ENCODE assay signal across 16 cellular contexts in genomic region chr17:33749171-33749570, GRCh38.
DNase-seq lines count a peak whose midpoint lies in the region; ATAC-seq and TF ChIP-seq lines count a peak whose summit lies in the region.
"Had no signal": no experiment of that assay in that cellular context is flagged by ENCODE, and none has a peak within 500 bp of the region (broad histone marks: within the 10 kb centered on the region; RNA-seq: fewer than 3 reads in every experiment).

No MANE protein-coding gene starts in this region.

- H3K36me3 ChIP-seq in heart left ventricle, result no peaks in the 10 kb centered on the region
- H3K36me3 ChIP-seq in upper lobe of left lung, result no peaks in the 10 kb centered on the region
- H3K36me3 ChIP-seq: HAP-1 had no signal

- 76 to 84% (median 79%) methylated on average over 6 of the region's 6 CpGs for WGBS in heart left ventricle, 4 donors
- WGBS in upper lobe of left lung, 2 donors, result 68 to 82% methylated on average over 5 to 6 of the region's 6 CpGs

- TF ChIP-seq CTCF in heart left ventricle (IDR thresholded peaks at IDR 0.05), result no peak
- TF ChIP-seq CTCF in upper lobe of left lung (IDR thresholded peaks at IDR 0.05), result no peak

- H3K4me1 ChIP-seq in heart left ventricle (peaks cover 0 to 4% (median 0%) of the 10 kb centered on the region in 12 donors), upper lobe of left lung (peaks cover 0 to 8% (median 4%) of the 10 kb centered on the region in 4 donors)

- H3K9me3 ChIP-seq in heart left ventricle, result no peaks in the 10 kb centered on the region
- no peaks in the 10 kb centered on the region for H3K9me3 ChIP-seq in upper lobe of left lung
- H3K9me3 ChIP-seq: HAP-1 had no signal

- H3K27ac ChIP-seq in heart left ventricle (no peak overlapping the region), upper lobe of left lung (no peak overlapping the region)
- H3K27ac ChIP-seq: 22Rv1, C4-2B, GM23248 had no signal

- intact Hi-C loops in Right ventricle myocardium inferior (cut with DNase I), result no loop called here
- intact Hi-C loops in heart left ventricle (cut with DNase I), result loop anchor here in 2 of 10 donors (5.0 to 10.0 kb wide), 2 partner anchors 227 to 734 kb away; no protein-coding TSS in a partner anchor

- TF ChIP-seq POLR2A in heart left ventricle (IDR thresholded peaks at IDR 0.05) (no peak), upper lobe of left lung (IDR thresholded peaks at IDR 0.05) (no peak)

- H3K27me3 ChIP-seq in heart left ventricle (peaks cover 0 to 39% (median 11%) of the 10 kb centered on the region in 9 donors), upper lobe of left lung (peaks cover 0 to 5% (median 0%) of the 10 kb centered on the region in 4 donors)

- no peak for TF ChIP-seq EP300 in upper lobe of left lung (IDR thresholded peaks at IDR 0.05)

- H3K4me3 ChIP-seq in heart left ventricle (no peak overlapping the region), upper lobe of left lung (no peak overlapping the region)
- H3K4me3 ChIP-seq: GM23248, HAP-1 had no signal

- DNase-seq in Right ventricle myocardium inferior (ENCODE audit: missing footprints) (peak; percentile 50), heart left ventricle (no peak), islet precursor cell (peak; percentile 57), upper lobe of left lung (no peak), C1 segment of cervical spinal cord (lab: John Stamatoyannopoulos, UW) (no peak)
- DNase-seq: CD4-positive, CD25-positive, alpha-beta regulatory T cell; CD8-positive, alpha-beta T cell; DMS53; DMS79 treated with DMSO at 0.1 percent for 48 hours; GF-D8; GM23248; HFFc6 had no signal

- ATAC-seq in Right ventricle myocardium inferior (no peak), heart left ventricle (no peak), upper lobe of left lung (ENCODE audit: low FRiP score in 2 of 2) (peak; percentile 15 to 47), GM19035 (IDR thresholded peaks at IDR 0.05; ENCODE audit: unreplicated experiment) (no peak)
- ATAC-seq: CD8-positive, alpha-beta T cell had no signal

Comparison
In these comparisons a context has a peak if more than half of its experiments do, and no peak if none do; other contexts are left out.
1. DNase-seq: peak in Right ventricle myocardium inferior (single experiment) and islet precursor cell (single experiment); none in heart left ventricle (0 of 5), upper lobe of left lung (0 of 2) and C1 segment of cervical spinal cord (0 of 14).
2. ATAC-seq: peak in upper lobe of left lung (2 of 2); none in Right ventricle myocardium inferior (single experiment), heart left ventricle (0 of 4) and GM19035 (single experiment).